Comparison of ENCODE assay signal across 8 cellular contexts in genomic region chr14:24279301-24280186, GRCh38. TPM values are rescaled to one million over a fixed set of nuclear protein-coding genes. Genes with fewer than 3 reads are reported as not detected.
DNase-seq lines count a peak whose midpoint lies in the region; ATAC-seq lines count a peak whose summit lies in the region.

No MANE protein-coding gene starts in this region.

- peak overlapping the region; percentile 70 for H3K27ac Mint-ChIP-seq in T-helper 1 cell treated with Interleukin-12 subunit alpha and Interleukin-12 subunit beta and Interleukin-4 antibody, amounts not matched to agents 30 μg/mL and 1 μg/mL, for 36 hours

- H3K36me3 Mint-ChIP-seq in T-helper 1 cell treated with Interleukin-12 subunit alpha and Interleukin-12 subunit beta and Interleukin-4 antibody, amounts not matched to agents 30 μg/mL and 1 μg/mL, for 36 hours (ENCODE audit: low read depth), result peaks cover 2% of the 10 kb centered on the region

- no peaks in the 10 kb centered on the region for H3K36me3 ChIP-seq in skeletal muscle satellite cell (ENCODE audit: insufficient read depth, low read length)

- no peak overlapping the region for H3K4me3 ChIP-seq in skeletal muscle satellite cell (ENCODE audit: low read length)

- peaks cover 5% of the 10 kb centered on the region for H3K27me3 Mint-ChIP-seq in T-helper 1 cell treated with Interleukin-12 subunit alpha and Interleukin-12 subunit beta and Interleukin-4 antibody, amounts not matched to agents 30 μg/mL and 1 μg/mL, for 36 hours (ENCODE audit: low read depth)

- no peaks in the 10 kb centered on the region for H3K9me3 Mint-ChIP-seq in T-helper 1 cell treated with Interleukin-12 subunit alpha and Interleukin-12 subunit beta and Interleukin-4 antibody, amounts not matched to agents 30 μg/mL and 1 μg/mL, for 36 hours

- peak; percentile 41 for ATAC-seq in HG03045 (IDR thresholded peaks at IDR 0.05; ENCODE audit: unreplicated experiment)
- no peak for ATAC-seq in GM18519 (IDR thresholded peaks at IDR 0.05; ENCODE audit: low FRiP score, unreplicated experiment)

- H3K4me2 ChIP-seq in skeletal muscle satellite cell (ENCODE audit: low read length), result peak overlapping the region; percentile 0

- H3K4me1 ChIP-seq in skeletal muscle satellite cell (ENCODE audit: control insufficient read depth, insufficient read depth, low read length), result no peaks in the 10 kb centered on the region

- DNase-seq in NCI-H1105 treated with DMSO at 0.1 percent for 48 hours (lab: John Stamatoyannopoulos, UW) (peak; percentile 5), NCI-H1105 (lab: John Stamatoyannopoulos, UW) (no peak), NCI-H187 treated with DMSO at 0.1 percent for 48 hours (lab: John Stamatoyannopoulos, UW) (no peak)
- DNase-seq in effector CD4-positive, alpha-beta T cell, result peak; percentile 15

- H3K27me3 ChIP-seq in skeletal muscle satellite cell (ENCODE audit: control insufficient read depth, insufficient read depth, low read length), result no peaks in the 10 kb centered on the region

- no peaks in the 10 kb centered on the region for H3K9me3 ChIP-seq in skeletal muscle satellite cell (replicated peaks; ENCODE audit: low read length)

- peaks cover 22% of the 10 kb centered on the region for H3K4me1 Mint-ChIP-seq in T-helper 1 cell treated with Interleukin-12 subunit alpha and Interleukin-12 subunit beta and Interleukin-4 antibody, amounts not matched to agents 30 μg/mL and 1 μg/mL, for 36 hours (ENCODE audit: low read depth)

- H3K4me3 Mint-ChIP-seq in T-helper 1 cell treated with Interleukin-12 subunit alpha and Interleukin-12 subunit beta and Interleukin-4 antibody, amounts not matched to agents 30 μg/mL and 1 μg/mL, for 36 hours, result peak overlapping the region; percentile 14

- no peak overlapping the region for H3K9ac ChIP-seq in skeletal muscle satellite cell (ENCODE audit: low read depth, low read length)

RNA-seq across cellular contexts. Expression of gene RABGGTA, which starts 8.1 kb away (rescaled TPM):
- total RNA-seq in skeletal muscle satellite cell (2012; rRNA removed), result 22.8 and 34.5 TPM in 2 replicates

RNA-seq across cellular contexts. Expression of gene TGM1, which starts 16.6 kb away (rescaled TPM):
- total RNA-seq in skeletal muscle satellite cell (2012; rRNA removed), result 0.51 and 2.0 TPM in 2 replicates

RNA-seq across cellular contexts. Expression of gene DHRS1, which starts 20.0 kb away (rescaled TPM):
- 8.6 and 22.3 TPM in 2 replicates for total RNA-seq in skeletal muscle satellite cell (2012; rRNA removed)

RNA-seq across cellular contexts. Expression of gene NOP9, which starts 20.1 kb away (rescaled TPM):
- 22.1 and 22.9 TPM in 2 replicates for total RNA-seq in skeletal muscle satellite cell (2012; rRNA removed)

RNA-seq across cellular contexts. Expression of gene CIDEB, which starts 28.2 kb away (rescaled TPM):
- 1.1 and 1.8 TPM in 2 replicates for total RNA-seq in skeletal muscle satellite cell (2012; rRNA removed)

Comparison
In these comparisons a context has a peak if more than half of its experiments do, and no peak if none do; other contexts are left out.
1. DNase-seq: peak in NCI-H1105 treated with DMSO at 0.1 percent for 48 hours (single experiment) and effector CD4-positive, alpha-beta T cell (single experiment); none in NCI-H1105 (single experiment) and NCI-H187 treated with DMSO at 0.1 percent for 48 hours (single experiment).